ENCODE assay signal across 8 cellular contexts in genomic region chr3:15647629-15648167, GRCh38. TPM values are rescaled to one million over a fixed set of nuclear protein-coding genes. Genes with fewer than 3 reads are reported as not detected.
DNase-seq lines count a peak whose midpoint lies in the region; ATAC-seq, FAIRE-seq and TF ChIP-seq lines count a peak whose summit lies in the region.

No MANE protein-coding gene starts in this region.

- no peak for FAIRE-seq in pancreas (lab: Jason Lieb, UNC)

- WGBS in pancreas, 2 donors = 31 to 34% methylated on average over 4 of the region's 4 CpGs

- H3K9me3 ChIP-seq in pancreas = no peaks in the 10 kb centered on the region

- H3K27me3 ChIP-seq in pancreas = no peaks in the 10 kb centered on the region

- H3K4me1 Mint-ChIP-seq in CD14-positive monocyte = peaks cover 17% of the 10 kb centered on the region

- peak overlapping the region in 2 of 7 donors; percentile 15 to 68 for H3K27ac Mint-ChIP-seq in CD14-positive monocyte

- peak overlapping the region in 1 of 2 donors; percentile 79 for H3K4me3 Mint-ChIP-seq in CD14-positive monocyte

- peaks cover 0 to 10% (median 4%) of the 10 kb centered on the region in 7 donors for H3K9me3 Mint-ChIP-seq in CD14-positive monocyte

- H3K36me3 Mint-ChIP-seq in CD14-positive monocyte = peaks cover 30 to 41% of the 10 kb centered on the region in 2 donors

- H3K36me3 ChIP-seq in pancreas = no peaks in the 10 kb centered on the region

- H3K27ac ChIP-seq in coronary artery (peak overlapping the region; percentile 15 to 82), pancreas (peak overlapping the region; percentile 64 to 88 (median 76))

- ATAC-seq in pancreas = peak; percentile 89 to 94 (median 92)

- peak overlapping the region; percentile 47 for H3K4me3 ChIP-seq in WI38 (ENCODE audit: low read depth, low read length)
- peak overlapping the region; percentile 45 for H3K4me3 ChIP-seq in coronary artery
- H3K4me3 ChIP-seq in pancreas = no peak overlapping the region

- DNase-seq in CD14-positive monocyte (ENCODE audit: low spot score) (peak; percentile 49), GM20000 (ENCODE audit: low spot score) (peak; percentile 61), HS-27A (ENCODE audit: low read depth) (peak; percentile 97), coronary artery (ENCODE audit: low spot score) (no peak), pancreas (peak; percentile 74 to 87 (median 80)), DMS 273 treated with DMSO at 0.1 percent for 48 hours (lab: John Stamatoyannopoulos, UW) (no peak), NCI-H446 (lab: John Stamatoyannopoulos, UW) (no peak)

- intact Hi-C loops in CD14-positive monocyte (cut with micrococcal nuclease) (no loop called here), pancreas (cut with DNase I) (no loop called here)

- TF ChIP-seq CTCF in CD14-positive monocyte (IDR thresholded peaks at IDR 0.05) (no peak), GM20000 (IDR thresholded peaks at IDR 0.05; ENCODE audit: extremely low read depth, missing control alignments) (no peak), WI38 (IDR thresholded peaks at IDR 0.05; ENCODE audit: low read depth, low read length) (no peak), coronary artery (IDR thresholded peaks at IDR 0.05) (no peak), pancreas (IDR thresholded peaks at IDR 0.05) (no peak)

- H3K4me1 ChIP-seq in pancreas = peaks cover 0 to 24% (median 7%) of the 10 kb centered on the region in 3 donors

- H3K27me3 Mint-ChIP-seq in CD14-positive monocyte (ENCODE audit: low read depth in 3 of 3) = peaks cover 38 to 55% (median 40%) of the 10 kb centered on the region in 3 donors

RNA-seq across cellular contexts. Expression of gene BTD, which starts 46.2 kb away (rescaled TPM):
- polyA plus RNA-seq in CD14-positive monocyte (10 to 100 TPM; 19.3 to 24.0 TPM), pancreas (10 to 100 TPM in 1 of 2 donors, 1 to 10 TPM in 1; 6.2 to 16.5 TPM)
- total RNA-seq in pancreas = 10 to 100 TPM; 14.2 to 22.0 (median 16.7) TPM

RNA-seq across cellular contexts. Expression of gene HACL1, which starts 46.3 kb away (rescaled TPM):
- polyA plus RNA-seq in CD14-positive monocyte = 10 to 100 TPM; 22.3 to 27.2 TPM
- 10 to 100 TPM; 10.2 to 18.8 (median 12.8) TPM for total RNA-seq in pancreas
- 10 to 100 TPM in 1 of 2 donors, 1 to 10 TPM in 1; 6.5 to 11.5 TPM for polyA plus RNA-seq in pancreas

Comparison
In these comparisons a context has a peak if more than half of its experiments do, and no peak if none do; other contexts are left out.
1. DNase-seq: peak in CD14-positive monocyte (single experiment), GM20000 (single experiment), HS-27A (single experiment) and pancreas (6 of 6); none in coronary artery (single experiment), DMS 273 treated with DMSO at 0.1 percent for 48 hours (single experiment) and NCI-H446 (0 of 2).
2. H3K4me3 ChIP-seq: peak in WI38 (single experiment) and coronary artery (single experiment); none in pancreas (0 of 4).